ENCODE assay signal across 8 cellular contexts in the genomic region with DNA sequence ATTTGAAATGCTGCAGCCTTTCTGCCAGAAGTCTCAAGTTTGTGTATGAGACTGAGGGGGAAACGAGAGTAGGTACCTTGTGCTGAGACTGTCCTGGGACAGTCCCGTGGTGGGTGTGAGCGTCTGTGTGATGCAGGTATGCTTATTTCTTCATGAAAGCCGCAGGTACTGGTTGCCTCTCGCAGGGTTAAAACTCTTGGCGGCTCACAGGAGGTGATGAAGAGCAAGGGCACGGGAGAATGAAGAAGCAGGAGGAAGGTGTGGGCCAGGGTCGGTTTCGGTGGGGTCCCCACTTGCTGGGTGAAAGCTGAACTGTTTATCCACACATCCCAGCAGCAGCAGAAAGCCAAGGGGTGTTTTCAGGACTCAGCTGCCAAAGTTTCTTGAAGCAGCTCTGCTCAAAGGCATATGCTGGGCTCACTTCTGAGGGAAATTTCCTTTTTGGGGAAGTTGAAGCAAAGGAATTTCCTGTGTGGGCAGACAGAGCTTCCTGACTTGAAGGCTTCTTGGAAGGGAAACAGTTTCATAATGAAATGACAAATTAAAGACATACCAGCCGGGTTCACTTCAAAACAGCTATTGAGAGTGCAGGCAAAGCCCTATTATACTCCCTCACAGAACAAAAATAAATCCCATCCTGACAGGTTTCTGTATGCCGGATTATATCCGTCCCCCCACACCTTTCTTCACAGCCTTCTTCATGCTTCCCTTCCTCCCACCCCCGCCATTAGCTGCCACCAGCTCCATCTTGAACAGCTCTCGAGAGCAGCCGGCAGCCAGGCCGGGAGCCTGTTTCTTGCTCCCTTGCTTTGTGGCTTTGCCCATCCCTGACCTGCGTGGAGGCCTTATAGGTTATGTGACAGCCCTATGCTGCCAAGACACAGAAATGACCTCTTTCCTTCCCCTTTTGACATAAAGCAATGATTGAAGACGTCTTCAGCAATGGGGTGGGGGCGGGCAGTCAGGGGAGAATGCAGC.
A peak's percentile ranks its signal among the peaks of the same experiment; 100 is the strongest.
DNase-seq lines count a peak whose midpoint lies in the region; ATAC-seq and TF ChIP-seq lines count a peak whose summit lies in the region.

No MANE protein-coding gene starts in this region.

- peak overlapping the region; percentile 71 for H4K8ac ChIP-seq in trophoblast cell (ENCODE audit: low read depth, low read length)

- ATAC-seq in GM19455 (IDR thresholded peaks at IDR 0.05; ENCODE audit: unreplicated experiment) (peak; percentile 68), HG03565 (IDR thresholded peaks at IDR 0.05; ENCODE audit: unreplicated experiment) (peak; percentile 61), aorta (ENCODE audit: low FRiP score) (peak; percentile 54)

- H2AK5ac ChIP-seq in trophoblast cell (ENCODE audit: low read length) = peak overlapping the region; percentile 59

- TF ChIP-seq CTCF in esophagus squamous epithelium (IDR thresholded peaks at IDR 0.05) = no peak

- H3K23ac ChIP-seq in trophoblast cell (ENCODE audit: low read length) = no peak overlapping the region

- intact Hi-C loops in esophagus squamous epithelium (cut with DNase I) (no loop called here), aorta (cut with DNase I) (loop anchor here in 1 of 2 donors (2.0 to 10.0 kb wide), 3 partner anchors 33 to 269 kb away; no protein-coding TSS in a partner anchor)

- peak overlapping the region; percentile 31 for H2BK120ac ChIP-seq in trophoblast cell (ENCODE audit: insufficient read depth, low read length, poor library complexity)

- H3K79me1 ChIP-seq in trophoblast cell (ENCODE audit: low read length) = peaks cover 5% of the 10 kb centered on the region

- peak overlapping the region in 1 of 4 donors; percentile 16 for H3K4me3 ChIP-seq in esophagus squamous epithelium
- no peak overlapping the region for H3K4me3 ChIP-seq in trophoblast cell (ENCODE audit: low read depth, low read length)
- no peak overlapping the region for H3K4me3 ChIP-seq in aorta (ENCODE audit: low read length in 2 of 2)

- no peak overlapping the region for H3K9ac ChIP-seq in trophoblast cell (ENCODE audit: low read length)

- no peak overlapping the region for H3K18ac ChIP-seq in trophoblast cell (ENCODE audit: low read length)

- H3K4me1 ChIP-seq in esophagus squamous epithelium (peaks cover 13 to 75% (median 16%) of the 10 kb centered on the region in 3 donors), trophoblast cell (ENCODE audit: control insufficient read depth in 1 of 2, insufficient read depth in 2 of 2, low read length in 2 of 2) (peaks cover 9 to 18% of the 10 kb centered on the region in 2 experiments), aorta (ENCODE audit: control insufficient read depth in 1 of 2, insufficient read depth in 2 of 2, low read length in 2 of 2) (peaks cover 3 to 12% of the 10 kb centered on the region in 2 donors)

- WGBS in esophagus squamous epithelium, 2 donors = 25 to 50% methylated on average over 12 to 16 of the region's 19 CpGs
- WGBS in trophoblast cell (ENCODE audit: extremely low coverage, insufficient coverage, insufficient read length) = no CpG with 5 or more reads among the region's 19 CpGs
- 20 to 22% methylated on average over 19 of the region's 19 CpGs for WGBS in aorta, 2 donors

- TF ChIP-seq POLR2A in esophagus squamous epithelium (IDR thresholded peaks at IDR 0.05) = no peak

- H3K27ac ChIP-seq in esophagus squamous epithelium (peak overlapping the region; percentile 69 to 87 (median 85)), trophoblast cell (ENCODE audit: low read depth, low read length) (peak overlapping the region; percentile 57), aorta (ENCODE audit: low read depth in 1 of 2, low read length in 2 of 2) (peak overlapping the region; percentile 32 to 99)

- no peaks in the 10 kb centered on the region for H3K9me3 ChIP-seq in esophagus squamous epithelium
- H3K9me3 ChIP-seq in trophoblast cell (ENCODE audit: insufficient read depth, low read depth, low read length) = no peaks in the 10 kb centered on the region
- no peaks in the 10 kb centered on the region for H3K9me3 ChIP-seq in aorta (ENCODE audit: control insufficient read depth, low read length)

- H2BK12ac ChIP-seq in trophoblast cell (ENCODE audit: low read length) = peak overlapping the region; percentile 65

- no peaks in the 10 kb centered on the region for H3K79me2 ChIP-seq in trophoblast cell (ENCODE audit: control insufficient read depth, insufficient read depth, low read length, poor library complexity)

- H3K14ac ChIP-seq in trophoblast cell (ENCODE audit: low read length) = peak overlapping the region; percentile 48

- H3K36me3 ChIP-seq in esophagus squamous epithelium (peaks cover 0 to 8% (median 0%) of the 10 kb centered on the region in 3 donors), trophoblast cell (ENCODE audit: control insufficient read depth in 1 of 2, insufficient read depth in 2 of 2, low read length in 2 of 2) (no peaks in the 10 kb centered on the region), aorta (ENCODE audit: control insufficient read depth in 1 of 2, insufficient read depth in 2 of 2, low read length in 1 of 2) (no peaks in the 10 kb centered on the region)

- H3K27me3 ChIP-seq in esophagus squamous epithelium (no peaks in the 10 kb centered on the region), trophoblast cell (ENCODE audit: insufficient read depth, low read length) (no peaks in the 10 kb centered on the region), aorta (ENCODE audit: control insufficient read depth in 1 of 2, insufficient read depth in 2 of 2, low read length in 1 of 2) (no peaks in the 10 kb centered on the region)

- H4K91ac ChIP-seq in trophoblast cell (ENCODE audit: low read depth, low read length) = peak overlapping the region; percentile 43

- peak overlapping the region; percentile 27 for H2AFZ ChIP-seq in trophoblast cell (ENCODE audit: insufficient read depth, low read length, poor library complexity)

- peak overlapping the region; percentile 10 for H3K4ac ChIP-seq in trophoblast cell (ENCODE audit: low read depth, low read length)

- H3K4me2 ChIP-seq in trophoblast cell (ENCODE audit: low read length) = no peak overlapping the region

- no peak overlapping the region for H4K12ac ChIP-seq in trophoblast cell (ENCODE audit: low read depth, low read length)

- H2BK5ac ChIP-seq in trophoblast cell (ENCODE audit: low read depth, low read length, poor library complexity) = peak overlapping the region; percentile 21

- DNase-seq in AG08396 (ENCODE audit: low spot score) (peak; percentile 32), esophagus squamous epithelium (lab: John Stamatoyannopoulos, UW) (no peak), trophoblast cell (peak in 1 of 2 donors; percentile 41), aorta (peak in 1 of 2 donors; percentile 54), GM19238 (ENCODE audit: insufficient read length, low spot score) (no peak)
- DNase-seq in activated CD8-positive, alpha-beta memory T cell treated with anti-CD3 and anti-CD28 coated beads for 24 hours = peak; percentile 81

Comparison
In these comparisons a context has a peak if more than half of its experiments do, and no peak if none do; other contexts are left out.
1. DNase-seq: peak in AG08396 (single experiment) and activated CD8-positive, alpha-beta memory T cell treated with anti-CD3 and anti-CD28 coated beads for 24 hours (single experiment); none in esophagus squamous epithelium (single experiment) and GM19238 (single experiment).
2. Peak in every context shown above with its lines, with median percentiles within 50 percentile points of each other: ATAC-seq and H3K27ac ChIP-seq.